ENCODE assay signal across 8 cellular contexts in genomic region chr9:17134396-17134842, GRCh38. TPM values are rescaled to one million over a fixed set of nuclear protein-coding genes. Genes with fewer than 3 reads are reported as not detected.
DNase-seq lines count a peak whose midpoint lies in the region; ATAC-seq and TF ChIP-seq lines count a peak whose summit lies in the region.

No MANE protein-coding gene starts in this region.

- ATAC-seq in GM18907 (IDR thresholded peaks at IDR 0.05; ENCODE audit: unreplicated experiment) (peak; percentile 4), GM21723 (IDR thresholded peaks at IDR 0.05; ENCODE audit: unreplicated experiment) (no peak)

- H3K4me3 ChIP-seq in NT2/D1 (ENCODE audit: insufficient read length, low read depth) (peak overlapping the region; percentile 91), esophagus (ENCODE audit: low read depth in 1 of 2, low read length in 2 of 2) (peak overlapping the region; percentile 86 to 94), neural cell (ENCODE audit: low read length) (peak overlapping the region; percentile 92)

- no peak for TF ChIP-seq EP300 in neural cell (conservative IDR thresholded peaks at IDR 0.05; ENCODE audit: poor library complexity, severe bottlenecking)

- peak overlapping the region; percentile 94 for H2AFZ ChIP-seq in neural cell (ENCODE audit: low read depth, low read length)

- H3K4me1 ChIP-seq in NT2/D1 (ENCODE audit: insufficient read depth, insufficient read length), result peaks cover 3% of the 10 kb centered on the region
- peaks cover 5 to 6% of the 10 kb centered on the region in 2 donors for H3K4me1 ChIP-seq in esophagus (ENCODE audit: control insufficient read depth in 2 of 2, insufficient read depth in 2 of 2, low read length in 1 of 2)

- no peaks in the 10 kb centered on the region for H3F3A ChIP-seq in neural cell (ENCODE audit: insufficient read depth, low read length, poor library complexity, severe bottlenecking)

- peak overlapping the region; percentile 77 for H3K4me2 ChIP-seq in neural cell (ENCODE audit: low read length)

- H3K9me3 ChIP-seq in NT2/D1 (ENCODE audit: insufficient read depth, low read length), result no peaks in the 10 kb centered on the region
- H3K9me3 ChIP-seq in esophagus (ENCODE audit: control insufficient read depth in 2 of 2, insufficient read depth in 1 of 2, low read depth in 1 of 2, low read length in 1 of 2), result peaks cover 0 to 2% of the 10 kb centered on the region in 2 donors
- no peaks in the 10 kb centered on the region for H3K9me3 ChIP-seq in neural cell (ENCODE audit: low read length)

- H3K9me2 ChIP-seq in neural cell (ENCODE audit: insufficient read depth, low read length), result no peaks in the 10 kb centered on the region

- H3K36me3 ChIP-seq in NT2/D1 (ENCODE audit: insufficient read depth, insufficient read length, low read length) (no peaks in the 10 kb centered on the region), esophagus (ENCODE audit: control insufficient read depth in 2 of 2, insufficient read depth in 2 of 2, low read length in 1 of 2) (no peaks in the 10 kb centered on the region), neural cell (ENCODE audit: insufficient read depth, low read length) (no peaks in the 10 kb centered on the region)

- H3K79me2 ChIP-seq in neural cell (replicated peaks; ENCODE audit: insufficient read depth, low read length), result no peaks in the 10 kb centered on the region

- DNase-seq in NT2/D1 (ENCODE audit: low read depth, low spot score), result no peak
- no peak for DNase-seq in kidney glomerular epithelial cell (lab: John Stamatoyannopoulos, UW)
- DNase-seq in GM20000 (ENCODE audit: low spot score), result no peak
- DNase-seq in effector CD8-positive, alpha-beta T cell (lab: John Stamatoyannopoulos, UW), result no peak

- WGBS in esophagus, 2 donors, result 10 to 15% methylated on average over 9 of the region's 9 CpGs

- H4K20me1 ChIP-seq in neural cell (ENCODE audit: insufficient read depth), result no peaks in the 10 kb centered on the region

- H3K27ac ChIP-seq in esophagus (ENCODE audit: low read depth in 2 of 2, low read length in 1 of 2) (peak overlapping the region; percentile 22 to 88), neural cell (ENCODE audit: low read length) (no peak overlapping the region)

- TF ChIP-seq RAD21 in neural cell (conservative IDR thresholded peaks at IDR 0.05), result no peak

- TF ChIP-seq CTCF in neural cell (IDR thresholded peaks at IDR 0.05; ENCODE audit: poor library complexity, severe bottlenecking), result no peak
- no peak for TF ChIP-seq CTCF in GM20000 (IDR thresholded peaks at IDR 0.05; ENCODE audit: extremely low read depth, missing control alignments)

- H3K9ac ChIP-seq in NT2/D1 (ENCODE audit: insufficient read length, low read depth), result peak overlapping the region; percentile 91
- H3K9ac ChIP-seq in neural cell (ENCODE audit: low read length), result peak overlapping the region; percentile 71

- H3K27me3 ChIP-seq in NT2/D1 (ENCODE audit: insufficient read depth, insufficient read length), result peaks cover 13% of the 10 kb centered on the region
- no peaks in the 10 kb centered on the region for H3K27me3 ChIP-seq in esophagus (ENCODE audit: control insufficient read depth in 1 of 2, insufficient read depth in 2 of 2, low read length in 2 of 2)
- H3K27me3 ChIP-seq in neural cell (ENCODE audit: insufficient read depth, low read depth, low read length), result no peaks in the 10 kb centered on the region

TF ChIP-seq in neural cell, 6 proteins besides CTCF, POLR2A, EP300 and RAD21:
- TF ChIP-seq TAF1 (IDR thresholded peaks at IDR 0.05; ENCODE audit: low read depth) (no peak), REST (IDR thresholded peaks at IDR 0.05; ENCODE audit: borderline replicate concordance) (no peak), POLR2AphosphoS5 (IDR thresholded peaks at IDR 0.05) (no peak), MXI1 (conservative IDR thresholded peaks at IDR 0.05; ENCODE audit: poor library complexity, severe bottlenecking) (no peak), EZH2 (IDR thresholded peaks at IDR 0.05; ENCODE audit: borderline replicate concordance, insufficient read depth, low read length, poor library complexity, severe bottlenecking) (no peak), SMC3 (conservative IDR thresholded peaks at IDR 0.05; ENCODE audit: poor library complexity) (no peak)
TF ChIP-seq in neural cell: peak in this region for 0.

RNA-seq across cellular contexts. Expression of gene CNTLN, which starts 0.4 kb away (rescaled TPM):
- polyA plus RNA-seq in esophagus (1 to 10 TPM; 1.0 to 1.3 TPM), neural cell (3.8 and 5.0 TPM in 2 replicates)
- 15.7 and 16.3 TPM in 2 replicates for polyA minus RNA-seq in neural cell
